Comparison of ENCODE assay signal across 25 cellular contexts in the genomic region with DNA sequence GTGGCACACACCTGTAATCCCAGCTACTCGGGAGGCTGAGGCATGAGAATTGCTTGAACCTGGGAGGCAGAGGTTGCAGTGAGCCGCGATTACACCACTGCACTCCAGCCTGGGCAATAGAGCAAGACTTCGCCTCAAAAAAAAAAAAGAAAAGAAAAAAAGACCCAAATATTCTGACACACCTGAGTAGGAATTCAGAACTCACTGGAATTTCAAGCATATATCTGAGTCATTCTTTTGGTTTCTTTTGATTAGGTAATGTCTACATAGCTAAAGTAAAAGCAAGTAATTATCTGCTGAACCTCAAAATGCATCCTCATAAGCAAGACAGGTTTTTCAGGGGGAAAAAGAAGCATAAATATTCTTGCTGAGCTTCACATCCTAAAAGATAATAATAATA. TPM values are rescaled to one million over a fixed set of nuclear protein-coding genes. Genes with fewer than 3 reads are reported as not detected.
DNase-seq lines count a peak whose midpoint lies in the region; ATAC-seq and TF ChIP-seq lines count a peak whose summit lies in the region.
"Had no signal": no experiment of that assay in that cellular context is flagged by ENCODE, and none has a peak within 500 bp of the region (broad histone marks: within the 10 kb centered on the region; RNA-seq: fewer than 3 reads in every experiment).

No MANE protein-coding gene starts in this region.

- H3K4me1 ChIP-seq in breast epithelium: no peaks in the 10 kb centered on the region
- H3K4me1 ChIP-seq: BLaER1 treated with 17β-estradiol and CSF1 and Interleukin-3, amounts not matched to agents 10 nM and 100 nM; SJSA1 had no signal

- H3K9me3 Mint-ChIP-seq in MCF 10A (ENCODE audit: unreplicated experiment): no peaks in the 10 kb centered on the region
- H3K9me3 Mint-ChIP-seq: CD8-positive, alpha-beta memory T cell; GM23338 had no signal

- no peak for ATAC-seq in GM21528 (IDR thresholded peaks at IDR 0.05; ENCODE audit: low FRiP score, unreplicated experiment)
- ATAC-seq: GM23338, Right ventricle myocardium inferior had no signal

- no peaks in the 10 kb centered on the region for H3K9me3 ChIP-seq in breast epithelium
- H3K9me3 ChIP-seq: BLaER1 treated with 17β-estradiol and CSF1 and Interleukin-3, amounts not matched to agents 10 nM and 100 nM; SJSA1 had no signal

- H3K36me3 Mint-ChIP-seq in MCF 10A (ENCODE audit: insufficient read depth, unreplicated experiment): no peaks in the 10 kb centered on the region

- no peak for TF ChIP-seq POLR2A in breast epithelium (IDR thresholded peaks at IDR 0.05)

- POLR2A ChIA-PET in MCF 10A (lab: Yijun Ruan, JAX): interaction anchor here (0.8 kb wide), 1 partner anchor 13 kb away, joined by 3 read pairs; no protein-coding TSS in a partner anchor

- no peaks in the 10 kb centered on the region for H3K4me1 Mint-ChIP-seq in MCF 10A (ENCODE audit: insufficient read depth, unreplicated experiment)
- H3K4me1 Mint-ChIP-seq: CD8-positive, alpha-beta memory T cell; GM23338 had no signal

- TF ChIP-seq CTCF in MCF 10A (IDR thresholded peaks at IDR 0.05; ENCODE audit: unreplicated experiment): no peak
- TF ChIP-seq CTCF in breast epithelium (IDR thresholded peaks at IDR 0.05): no peak
- no peak for TF ChIP-seq CTCF in epithelial cell of esophagus (IDR thresholded peaks at IDR 0.05; ENCODE audit: insufficient read depth, low read depth, low read length, missing control alignments)

- DNase-seq in MCF 10A (ENCODE audit: unreplicated experiment): peak; percentile 11
- no peak for DNase-seq in breast epithelium (ENCODE audit: low spot score in 2 of 2)
- peak; percentile 80 for DNase-seq in epithelial cell of esophagus (ENCODE audit: low read depth)
- peak; percentile 91 for DNase-seq in kidney tubule cell (ENCODE audit: low spot score)
- no peak for DNase-seq in NOMO-1 treated with dmso at 0.1 percent for 144 hours (lab: John Stamatoyannopoulos, UW; ENCODE audit: unreplicated experiment)
- DNase-seq in SW 1271 (lab: John Stamatoyannopoulos, UW): no peak
- DNase-seq in activated CD4-positive, alpha-beta T cell treated with anti-CD3 and anti-CD28 coated beads, Interleukin-2, amount 50 U/mL, for 1 hour: no peak
- DNase-seq: ACHN; Calu3; CD8-positive, alpha-beta memory T cell; DMS153; HCEC 1CT; KG1; MV-4-11; NCI-H1105 treated with DMSO at 0.1 percent for 48 hours; NCI-H2029 treated with DMSO at 0.1 percent for 48 hours; NCI-H2171; NCI-H446 treated with DMSO at 0.1 percent for 48 hours; NCI-H526 treated with DMSO at 0.1 percent for 48 hours had no signal

- no peaks in the 10 kb centered on the region for H3K27me3 ChIP-seq in breast epithelium
- H3K27me3 ChIP-seq: BLaER1 treated with 17β-estradiol and CSF1 and Interleukin-3, amounts not matched to agents 10 nM and 100 nM; SJSA1 had no signal

- H3K4me3 ChIP-seq in breast epithelium (no peak overlapping the region), epithelial cell of esophagus (ENCODE audit: low read length) (no peak overlapping the region)
- H3K4me3 ChIP-seq: BLaER1 treated with 17β-estradiol and CSF1 and Interleukin-3, amounts not matched to agents 10 nM and 100 nM; GM23338; SJSA1 had no signal

- no peak overlapping the region for H3K27ac Mint-ChIP-seq in MCF 10A (ENCODE audit: low read depth, unreplicated experiment)
- H3K27ac Mint-ChIP-seq: CD8-positive, alpha-beta memory T cell; GM23338 had no signal

- no peak overlapping the region for H3K27ac ChIP-seq in breast epithelium
- H3K27ac ChIP-seq: 22Rv1; BLaER1 treated with 17β-estradiol and CSF1 and Interleukin-3, amounts not matched to agents 10 nM and 100 nM; SJSA1 had no signal

- intact Hi-C loops in MCF 10A (cut with micrococcal nuclease) (no loop called here), breast epithelium (cut with DNase I; ENCODE audit: low total_unique reads) (no loop called here)

- CTCF ChIA-PET in MCF 10A (lab: Yijun Ruan, JAX): interaction anchor here (0.7 to 1.2 kb wide), 2 partner anchors 112 to 146 kb away, joined by 3 to 7 read pairs; no protein-coding TSS in a partner anchor

- H3K4me3 Mint-ChIP-seq in MCF 10A (ENCODE audit: unreplicated experiment): no peak overlapping the region
- H3K4me3 Mint-ChIP-seq: CD8-positive, alpha-beta memory T cell; GM23338 had no signal

- no TSS peak for BruUV-seq in MCF 10A (replicated peaks; lab: Mats Ljungman, UMichigan)

- H3K27me3 Mint-ChIP-seq in MCF 10A (ENCODE audit: insufficient read depth, unreplicated experiment): no peaks in the 10 kb centered on the region
- H3K27me3 Mint-ChIP-seq: CD8-positive, alpha-beta memory T cell had no signal

- no peaks in the 10 kb centered on the region for H3K36me3 ChIP-seq in breast epithelium
- H3K36me3 ChIP-seq: BLaER1 treated with 17β-estradiol and CSF1 and Interleukin-3, amounts not matched to agents 10 nM and 100 nM; SJSA1 had no signal

RNA-seq across cellular contexts. Expression of gene ANKRD31, which starts 35.9 kb away (rescaled TPM):
- total RNA-seq in MCF 10A (2022): 0.28 and 0.56 TPM in 2 replicates
- under 1 TPM; 0.32 to 0.66 (median 0.59) TPM for total RNA-seq in breast epithelium
- total RNA-seq: SJSA1 had no signal

Comparison
In these comparisons a context has a peak if more than half of its experiments do, and no peak if none do; other contexts are left out.
1. DNase-seq: peak in MCF 10A (single experiment), epithelial cell of esophagus (single experiment) and kidney tubule cell (single experiment); none in breast epithelium (0 of 2), NOMO-1 treated with dmso at 0.1 percent for 144 hours (single experiment), SW 1271 (0 of 2) and activated CD4-positive, alpha-beta T cell treated with anti-CD3 and anti-CD28 coated beads, Interleukin-2, amount 50 U/mL, for 1 hour (single experiment).